ENCODE assay signal across 20 cellular contexts in genomic region chr15:58472221-58472620, GRCh38. TPM values are rescaled to one million over a fixed set of nuclear protein-coding genes. Genes with fewer than 3 reads are reported as not detected.
DNase-seq lines count a peak whose midpoint lies in the region; ATAC-seq lines count a peak whose summit lies in the region.
"Had no signal": no experiment of that assay in that cellular context is flagged by ENCODE, and none has a peak within 500 bp of the region (broad histone marks: within the 10 kb centered on the region; RNA-seq: fewer than 3 reads in every experiment).

No MANE protein-coding gene starts in this region.

- no peaks in the 10 kb centered on the region for H3K9me3 Mint-ChIP-seq in stimulated activated naive CD8-positive, alpha-beta T cell treated with anti-CD3 and anti-CD28 coated beads, Interleukin-15, Interleukin-2, amounts not matched to agents 100 ng/mL and 50 ng/mL, for 24 hours
- H3K9me3 Mint-ChIP-seq in activated T-helper 1 cell treated with anti-CD3 and anti-CD28 coated beads, Interleukin-12 subunit alpha, Interleukin-12 subunit beta, Interleukin-2, Interleukin-4 antibody, amounts not matched to agents 30 ng/mL and 10 ng/mL and 1 ng/mL, durations not matched to agents 14 hours and 24 hours and 36 hours, result no peaks in the 10 kb centered on the region
- H3K9me3 Mint-ChIP-seq: activated naive CD4-positive, alpha-beta T cell treated with anti-CD3 and anti-CD28 coated beads, Interleukin-2, amount 50 U/mL, for 24 hours; CD4-positive, CD25-positive, alpha-beta regulatory T cell had no signal

- peaks cover 82% of the 10 kb centered on the region for H3K4me1 Mint-ChIP-seq in stimulated activated naive CD8-positive, alpha-beta T cell treated with anti-CD3 and anti-CD28 coated beads, Interleukin-15, Interleukin-2, amounts not matched to agents 100 ng/mL and 50 ng/mL, for 24 hours (ENCODE audit: low read depth)
- peaks cover 67% of the 10 kb centered on the region for H3K4me1 Mint-ChIP-seq in activated T-helper 1 cell treated with anti-CD3 and anti-CD28 coated beads, Interleukin-12 subunit alpha, Interleukin-12 subunit beta, Interleukin-2, Interleukin-4 antibody, amounts not matched to agents 30 ng/mL and 10 ng/mL and 1 ng/mL, durations not matched to agents 14 hours and 24 hours and 36 hours (ENCODE audit: low read depth)

- DNase-seq in stimulated activated naive CD8-positive, alpha-beta T cell treated with anti-CD3 and anti-CD28 coated beads, Interleukin-15, Interleukin-2, amounts not matched to agents 100 U/mL and 50 U/mL, for 24 hours, result no peak
- no peak for DNase-seq in activated T-helper 1 cell treated with anti-CD3 and anti-CD28 coated beads, Interleukin-12 subunit alpha, Interleukin-12 subunit beta, Interleukin-2, Interleukin-4 antibody, amounts not matched to agents 30 ng/mL and 10 ng/mL and 1 ng/mL, durations not matched to agents 14 hours and 24 hours and 36 hours (ENCODE audit: low spot score)
- DNase-seq in glomerular visceral epithelial cell (ENCODE audit: extremely low spot score), result peak; percentile 57
- DNase-seq in NCI-H187 (lab: John Stamatoyannopoulos, UW), result no peak
- no peak for DNase-seq in DMS 273 (lab: John Stamatoyannopoulos, UW; ENCODE audit: unreplicated experiment)
- DNase-seq in NOMO-1 treated with dmso at 0.1 percent for 144 hours (lab: John Stamatoyannopoulos, UW; ENCODE audit: unreplicated experiment), result no peak
- DNase-seq: body of pancreas, colonic mucosa, DMS153, NCI-H1694, NCI-H345, ovary, RPMI8226, SW 1271 had no signal

- intact Hi-C loops in activated T-helper 1 cell treated with anti-CD3 and anti-CD28 coated beads, Interleukin-12 subunit alpha, Interleukin-12 subunit beta, Interleukin-2, Interleukin-4 antibody, amounts not matched to agents 30 ng/mL and 10 ng/mL and 1 ng/mL, durations not matched to agents 14 hours and 24 hours and 36 hours (cut with micrococcal nuclease), result loop anchor here (5.0 kb wide), 1 partner anchor 140 kb away; no protein-coding TSS in a partner anchor

- H3K27ac Mint-ChIP-seq in stimulated activated naive CD8-positive, alpha-beta T cell treated with anti-CD3 and anti-CD28 coated beads, Interleukin-15, Interleukin-2, amounts not matched to agents 100 ng/mL and 50 ng/mL, for 24 hours, result peak overlapping the region; percentile 63
- H3K27ac Mint-ChIP-seq in activated T-helper 1 cell treated with anti-CD3 and anti-CD28 coated beads, Interleukin-12 subunit alpha, Interleukin-12 subunit beta, Interleukin-2, Interleukin-4 antibody, amounts not matched to agents 30 ng/mL and 10 ng/mL and 1 ng/mL, durations not matched to agents 14 hours and 24 hours and 36 hours, result peak overlapping the region; percentile 59

- H3K4me3 Mint-ChIP-seq in stimulated activated naive CD8-positive, alpha-beta T cell treated with anti-CD3 and anti-CD28 coated beads, Interleukin-15, Interleukin-2, amounts not matched to agents 100 ng/mL and 50 ng/mL, for 24 hours, result no peak overlapping the region
- no peak overlapping the region for H3K4me3 Mint-ChIP-seq in activated T-helper 1 cell treated with anti-CD3 and anti-CD28 coated beads, Interleukin-12 subunit alpha, Interleukin-12 subunit beta, Interleukin-2, Interleukin-4 antibody, amounts not matched to agents 30 ng/mL and 10 ng/mL and 1 ng/mL, durations not matched to agents 14 hours and 24 hours and 36 hours

- no peak for ATAC-seq in stimulated activated naive CD8-positive, alpha-beta T cell treated with anti-CD3 and anti-CD28 coated beads, Interleukin-15, Interleukin-2, amounts not matched to agents 100 U/mL and 50 U/mL, for 24 hours
- no peak for ATAC-seq in HG03175 (IDR thresholded peaks at IDR 0.05; ENCODE audit: unreplicated experiment)
- ATAC-seq: body of pancreas, HCT116, HepG2 had no signal

- H3K27me3 Mint-ChIP-seq in stimulated activated naive CD8-positive, alpha-beta T cell treated with anti-CD3 and anti-CD28 coated beads, Interleukin-15, Interleukin-2, amounts not matched to agents 100 ng/mL and 50 ng/mL, for 24 hours, result no peaks in the 10 kb centered on the region
- no peaks in the 10 kb centered on the region for H3K27me3 Mint-ChIP-seq in activated T-helper 1 cell treated with anti-CD3 and anti-CD28 coated beads, Interleukin-12 subunit alpha, Interleukin-12 subunit beta, Interleukin-2, Interleukin-4 antibody, amounts not matched to agents 30 ng/mL and 10 ng/mL and 1 ng/mL, durations not matched to agents 14 hours and 24 hours and 36 hours (ENCODE audit: insufficient read depth)
- H3K27me3 Mint-ChIP-seq: activated naive CD4-positive, alpha-beta T cell treated with anti-CD3 and anti-CD28 coated beads, Interleukin-2, amount 50 U/mL, for 24 hours; CD4-positive, CD25-positive, alpha-beta regulatory T cell had no signal

- H3K36me3 Mint-ChIP-seq in stimulated activated naive CD8-positive, alpha-beta T cell treated with anti-CD3 and anti-CD28 coated beads, Interleukin-15, Interleukin-2, amounts not matched to agents 100 ng/mL and 50 ng/mL, for 24 hours (ENCODE audit: low read depth), result peaks cover 6% of the 10 kb centered on the region
- H3K36me3 Mint-ChIP-seq in activated T-helper 1 cell treated with anti-CD3 and anti-CD28 coated beads, Interleukin-12 subunit alpha, Interleukin-12 subunit beta, Interleukin-2, Interleukin-4 antibody, amounts not matched to agents 30 ng/mL and 10 ng/mL and 1 ng/mL, durations not matched to agents 14 hours and 24 hours and 36 hours (ENCODE audit: low read depth), result peaks cover 11% of the 10 kb centered on the region
- H3K36me3 Mint-ChIP-seq: activated naive CD4-positive, alpha-beta T cell treated with anti-CD3 and anti-CD28 coated beads, Interleukin-2, amount 50 U/mL, for 24 hours; CD4-positive, CD25-positive, alpha-beta regulatory T cell had no signal

RNA-seq across cellular contexts. Expression of gene LIPC, which starts 40.4 kb away (rescaled TPM):
- total RNA-seq in activated T-helper 1 cell treated with anti-CD3 and anti-CD28 coated beads, Interleukin-12 subunit alpha, Interleukin-12 subunit beta, Interleukin-2, Interleukin-4 antibody, amounts not matched to agents 30 ng/mL and 10 ng/mL and 1 ng/mL, durations not matched to agents 14 hours and 24 hours and 36 hours, result 0.62 and 0.69 TPM in 2 replicates
